Comparison of ENCODE assay signal across 8 cellular contexts in the genomic region with DNA sequence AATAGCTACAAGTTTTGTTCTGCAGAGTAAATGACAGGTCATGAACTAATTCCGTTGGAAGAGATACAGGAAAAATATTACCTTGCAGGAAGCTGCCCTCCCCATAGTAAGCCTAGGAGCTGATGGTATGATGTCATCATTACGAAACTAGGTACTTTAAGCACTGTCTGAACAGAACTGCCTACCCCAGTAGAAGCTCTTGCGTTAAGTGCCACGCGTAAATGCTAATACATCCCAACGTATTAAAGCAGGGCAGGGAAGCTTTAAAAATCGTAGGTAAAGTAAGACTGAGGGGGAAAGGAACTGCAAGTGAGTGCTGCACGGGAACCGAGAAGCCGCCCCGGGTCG. TPM values are rescaled to one million over a fixed set of nuclear protein-coding genes. Genes with fewer than 3 reads are reported as not detected.
DNase-seq lines count a peak whose midpoint lies in the region; ATAC-seq and FAIRE-seq lines count a peak whose summit lies in the region.

No MANE protein-coding gene starts in this region.

- peak overlapping the region; percentile 62 for H3K27ac Mint-ChIP-seq in memory B cell

- peaks cover 8% of the 10 kb centered on the region for H3K27me3 Mint-ChIP-seq in memory B cell

- FAIRE-seq in urothelium cell line (lab: Jason Lieb, UNC): no peak

- H3K4me1 Mint-ChIP-seq in memory B cell: peaks cover 8% of the 10 kb centered on the region

- peak; percentile 14 for DNase-seq in G401 (ENCODE audit: low spot score)
- DNase-seq in HS-27A (ENCODE audit: low read depth): peak; percentile 11
- peak; percentile 88 for DNase-seq in RKO (ENCODE audit: low spot score)
- DNase-seq in dermis microvascular lymphatic vessel endothelial cell (ENCODE audit: low read depth in 2 of 2): peak; percentile 44 to 55
- DNase-seq in memory B cell (ENCODE audit: low spot score in 2 of 2): no peak
- peak; percentile 17 for DNase-seq in urothelium cell line (ENCODE audit: low spot score)
- DNase-seq in NCI-H1105 (lab: John Stamatoyannopoulos, UW): no peak

- no peaks in the 10 kb centered on the region for H3K36me3 Mint-ChIP-seq in memory B cell

- ATAC-seq in GM21528 (IDR thresholded peaks at IDR 0.05; ENCODE audit: low FRiP score, unreplicated experiment) (peak; percentile 72), memory B cell (ENCODE audit: low read depth) (peak; percentile 43)

- in situ Hi-C loops in G401 (cut with HindIII; ENCODE audit: low sequenced_read_pairs): no loop called here

- peak overlapping the region; percentile 94 for H3K4me3 Mint-ChIP-seq in memory B cell

- peaks cover 1% of the 10 kb centered on the region for H3K9me3 Mint-ChIP-seq in memory B cell

RNA-seq across cellular contexts. Expression of gene UGGT2, which starts 0.6 kb away (rescaled TPM):
- 25.9 and 45.7 TPM in 2 replicates for total RNA-seq in G401 (2014; rRNA removed; shearing (Covaris generic))
- 27.1 and 29.8 TPM in 2 replicates for total RNA-seq in dermis microvascular lymphatic vessel endothelial cell

RNA-seq across cellular contexts. Expression of gene HS6ST3, which starts 37.3 kb away (rescaled TPM):
- not detected in 2 replicates for total RNA-seq in G401 (2014; rRNA removed; shearing (Covaris generic))
- total RNA-seq in dermis microvascular lymphatic vessel endothelial cell: under 0.01 TPM in 2 replicates

Comparison
In these comparisons a context has a peak if more than half of its experiments do, and no peak if none do; other contexts are left out.
1. DNase-seq: peak in G401 (single experiment), HS-27A (single experiment), RKO (single experiment), dermis microvascular lymphatic vessel endothelial cell (2 of 2) and urothelium cell line (single experiment); none in memory B cell (0 of 2) and NCI-H1105 (single experiment).